Comparison of ENCODE assay signal across 16 cellular contexts in the genomic region with DNA sequence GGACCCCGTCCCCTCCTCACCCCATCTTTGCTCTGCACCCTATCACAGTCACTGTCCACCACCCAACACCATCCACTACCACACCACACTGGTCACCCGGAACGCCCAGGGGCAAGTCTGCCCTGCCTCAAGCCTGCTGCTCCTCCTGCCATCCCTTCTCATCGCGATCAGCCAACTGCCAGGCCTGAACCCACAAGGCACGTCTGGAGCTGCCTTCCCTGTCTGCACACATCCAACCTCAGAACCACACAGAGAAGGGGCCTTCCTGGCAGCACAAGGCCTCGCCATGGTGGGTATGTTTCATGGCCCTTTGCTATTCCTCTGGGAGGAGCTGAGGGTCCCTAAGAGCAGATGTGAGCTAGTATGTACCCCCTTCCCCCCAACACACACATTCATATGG. TPM values are rescaled to one million over a fixed set of nuclear protein-coding genes. Genes with fewer than 3 reads are reported as not detected.
DNase-seq lines count a peak whose midpoint lies in the region; ATAC-seq, FAIRE-seq and TF ChIP-seq lines count a peak whose summit lies in the region.
"Had no signal": no experiment of that assay in that cellular context is flagged by ENCODE, and none has a peak within 500 bp of the region (broad histone marks: within the 10 kb centered on the region; RNA-seq: fewer than 3 reads in every experiment).

No MANE protein-coding gene starts in this region.

- H3K23ac ChIP-seq in H1 (ENCODE audit: insufficient read length) (no peak overlapping the region), neuronal stem cell (ENCODE audit: low read depth, low read length, poor library complexity) (no peak overlapping the region)

- CTCF ChIA-PET in H1 (lab: Charles Lee; ENCODE audit: partially characterized antibody), result interaction anchor here (1.0 to 33.0 kb wide), 12 partner anchors 13 to 173 kb away, joined by 3 to 984 read pairs (median 4); no protein-coding TSS in a partner anchor

- H3K36me3 Mint-ChIP-seq in activated T-helper 1 cell treated with anti-CD3 and anti-CD28 coated beads, Interleukin-12 subunit alpha, Interleukin-12 subunit beta, Interleukin-2, Interleukin-4 antibody, amounts not matched to agents 30 ng/mL and 10 ng/mL and 1 ng/mL, durations not matched to agents 14 hours and 24 hours and 36 hours (ENCODE audit: low read depth), result no peaks in the 10 kb centered on the region

- H3K27me3 ChIP-seq in BLaER1 treated with 17β-estradiol and CSF1 and Interleukin-3, amounts not matched to agents 10 nM and 100 nM, result no peaks in the 10 kb centered on the region
- H3K27me3 ChIP-seq in H1 (replicated peaks in 1 of 4; ENCODE audit: control insufficient read depth in 3 of 4, extremely low read depth in 1 of 4, insufficient read depth in 3 of 4, low read length in 3 of 4), result peaks cover 0 to 21% (median 11%) of the 10 kb centered on the region in 4 experiments; a peak in 6 of 7 replicates
- peaks cover 0 to 52% (median 0%) of the 10 kb centered on the region in 3 experiments for H3K27me3 ChIP-seq in neuronal stem cell (ENCODE audit: control insufficient read depth in 3 of 3, insufficient read depth in 3 of 3, low read depth in 1 of 3, low read length in 3 of 3)

- no peak for TF ChIP-seq EP300 in H1 (IDR thresholded peaks at IDR 0.05; ENCODE audit: borderline replicate concordance in 1 of 2, low read depth in 2 of 2, low read length in 2 of 2)

- H3K79me1 ChIP-seq in H1 (ENCODE audit: low read depth, low read length), result no peaks in the 10 kb centered on the region
- H3K79me1 ChIP-seq in neuronal stem cell (ENCODE audit: low read depth, low read length), result no peaks in the 10 kb centered on the region

- peak overlapping the region; percentile 35; the same call in 1 of the 2 replicates for H2BK12ac ChIP-seq in H1 (ENCODE audit: low read depth, low read length)
- peak overlapping the region; percentile 36 for H2BK12ac ChIP-seq in neuronal stem cell (ENCODE audit: low read length)

- H3K14ac ChIP-seq in H1 (ENCODE audit: insufficient read length) (no peak overlapping the region), neuronal stem cell (ENCODE audit: low read length) (peak overlapping the region; percentile 79)

- H2AK5ac ChIP-seq in H1 (ENCODE audit: low read depth, low read length) (0 out of 2 replicates have a peak overlapping the region, but pooled peaks have one; percentile 24), neuronal stem cell (ENCODE audit: low read depth, low read length) (peak overlapping the region; percentile 77)

- no peak for TF ChIP-seq RAD21 in H1 (IDR thresholded peaks at IDR 0.05 in 1 of 2, conservative IDR thresholded peaks at IDR 0.05 in 1 of 2; ENCODE audit: low read depth in 2 of 2, low read length in 2 of 2)

- no peak for DNase-seq in activated T-helper 1 cell treated with anti-CD3 and anti-CD28 coated beads, Interleukin-12 subunit alpha, Interleukin-12 subunit beta, Interleukin-2, Interleukin-4 antibody, amounts not matched to agents 30 ng/mL and 10 ng/mL and 1 ng/mL, durations not matched to agents 14 hours and 24 hours and 36 hours (ENCODE audit: low spot score)
- DNase-seq in H1 (ENCODE audit: low read depth in 1 of 2, low spot score in 2 of 2), result no peak
- DNase-seq in neuronal stem cell (ENCODE audit: low spot score), result no peak
- DNase-seq in GM12891 (ENCODE audit: insufficient read length, low spot score), result no peak
- no peak for DNase-seq in foreskin fibroblast
- no peak for DNase-seq in NCI-H2171 treated with DMSO at 0.1 percent for 48 hours (lab: John Stamatoyannopoulos, UW)
- DNase-seq: COR-L47, DMS153, H9, NCI-H1105 treated with DMSO at 0.1 percent for 48 hours, NCI-H187 treated with DMSO at 0.1 percent for 48 hours, NCI-H446 treated with DMSO at 0.1 percent for 48 hours, NCI-H748 treated with DMSO at 0.1 percent for 48 hours, OCI-M1 had no signal

- WGBS in H1 (ENCODE audit: extremely low coverage in 1 of 2, insufficient coverage in 1 of 2, insufficient read length in 1 of 2, insufficient replicate concordance in 2 of 2, low coverage in 1 of 2, low lambda C conversion rate in 2 of 2, missing lambda C conversion rate in 1 of 2), 2 experiments, result 86% methylated on average over 7 of the region's 7 CpGs; no CpG with 5 or more reads in 1 of the 2 experiments
- WGBS in neuronal stem cell (ENCODE audit: extremely low coverage in 2 of 2, insufficient read length in 2 of 2, insufficient replicate concordance in 1 of 2), 2 donors, result no CpG with 5 or more reads among the region's 7 CpGs

- H2BK5ac ChIP-seq in H1 (ENCODE audit: low read depth, low read length), result no peak overlapping the region; the same call in 1 of the 2 replicates
- H2BK5ac ChIP-seq in neuronal stem cell (ENCODE audit: low read length), result no peak overlapping the region

- TF ChIP-seq CTCF in H1 (IDR thresholded peaks at IDR 0.05; ENCODE audit: control extremely low read depth in 1 of 3, insufficient read depth in 1 of 3, low read depth in 1 of 3, low read length in 3 of 3) (no peak), foreskin fibroblast (IDR thresholded peaks at IDR 0.05; ENCODE audit: low read depth, low read length) (no peak)

- H2AFZ ChIP-seq in H1 (ENCODE audit: low read length) (no peak overlapping the region), neuronal stem cell (ENCODE audit: low read length) (no peak overlapping the region)

- intact Hi-C loops in activated T-helper 1 cell treated with anti-CD3 and anti-CD28 coated beads, Interleukin-12 subunit alpha, Interleukin-12 subunit beta, Interleukin-2, Interleukin-4 antibody, amounts not matched to agents 30 ng/mL and 10 ng/mL and 1 ng/mL, durations not matched to agents 14 hours and 24 hours and 36 hours (cut with micrococcal nuclease), result loop anchor here (5.0 to 10.0 kb wide), 6 partner anchors 387 to 1705 kb away; partner anchors contain the start of genes C3orf18, CYB561D2, GNL3 and HEMK1

- TF ChIP-seq POLR2A in H1 (IDR thresholded peaks at IDR 0.05; ENCODE audit: control extremely low read depth in 1 of 2, low read depth in 2 of 2, low read length in 2 of 2) (no peak), GM12891 (IDR thresholded peaks at IDR 0.05; ENCODE audit: low read depth, low read length) (no peak)

- no peak overlapping the region for H2BK20ac ChIP-seq in H1 (ENCODE audit: low read length)

- POLR2A ChIA-PET in H1 (lab: Charles Lee; ENCODE audit: partially characterized antibody), result interaction anchor here (0.7 to 4.1 kb wide), 8 partner anchors 25 to 70 kb away, joined by 3 to 24 read pairs (median 3); partner anchors contain the start of gene RPL29

- no peaks in the 10 kb centered on the region for H3K36me3 ChIP-seq in BLaER1 treated with 17β-estradiol and CSF1 and Interleukin-3, amounts not matched to agents 10 nM and 100 nM
- H3K36me3 ChIP-seq in H1 (ENCODE audit: control insufficient read depth in 2 of 4, insufficient read depth in 4 of 4, low read length in 3 of 4) (no peaks in the 10 kb centered on the region), neuronal stem cell (replicated peaks in 1 of 2; ENCODE audit: control insufficient read depth in 2 of 2, insufficient read depth in 2 of 2, low read length in 2 of 2) (no peaks in the 10 kb centered on the region)

- H2BK120ac ChIP-seq in H1 (replicated peaks; ENCODE audit: low read depth, low read length) (no peak overlapping the region), neuronal stem cell (ENCODE audit: low read depth, low read length) (no peak overlapping the region)

- no peak overlapping the region for H3K4me3 ChIP-seq in BLaER1 treated with 17β-estradiol and CSF1 and Interleukin-3, amounts not matched to agents 10 nM and 100 nM
- H3K4me3 ChIP-seq in H1 (ENCODE audit: extremely low read depth in 1 of 4, insufficient read depth in 2 of 4, low read depth in 3 of 4, low read length in 4 of 4) (no peak overlapping the region), neuronal stem cell (ENCODE audit: low read length in 2 of 2) (no peak overlapping the region), foreskin fibroblast (ENCODE audit: low read depth in 1 of 2, low read length in 2 of 2) (no peak overlapping the region)

- 0 out of 22 replicates have a peak overlapping the region, but pooled peaks of 2 of the 11 experiments have one; percentile 4 to 8 for H3K9ac ChIP-seq in BLaER1 treated with 17β-estradiol and CSF1 and Interleukin-3, amounts not matched to agents 10 nM and 100 nM
- H3K9ac ChIP-seq in H1 (replicated peaks in 1 of 4; ENCODE audit: extremely low read depth in 1 of 4, low read depth in 3 of 4, low read length in 3 of 4) (no peak overlapping the region), neuronal stem cell (ENCODE audit: low read depth, low read length, poor library complexity) (no peak overlapping the region)

- H3K79me2 ChIP-seq in H1 (ENCODE audit: control insufficient read depth in 1 of 2, insufficient read depth in 2 of 2, low read length in 2 of 2), result no peaks in the 10 kb centered on the region

- FAIRE-seq in H1 (lab: Jason Lieb, UNC) (no peak), GM12891 (lab: Jason Lieb, UNC) (no peak)

- peaks cover 2% of the 10 kb centered on the region for H3K27me3 Mint-ChIP-seq in activated T-helper 1 cell treated with anti-CD3 and anti-CD28 coated beads, Interleukin-12 subunit alpha, Interleukin-12 subunit beta, Interleukin-2, Interleukin-4 antibody, amounts not matched to agents 30 ng/mL and 10 ng/mL and 1 ng/mL, durations not matched to agents 14 hours and 24 hours and 36 hours (ENCODE audit: insufficient read depth)

- peaks cover 19% of the 10 kb centered on the region for H3K23me2 ChIP-seq in H1 (ENCODE audit: low read depth, low read length)

- ATAC-seq in GM19397 (IDR thresholded peaks at IDR 0.05; ENCODE audit: unreplicated experiment), result no peak

- H3K56ac ChIP-seq in H1 (replicated peaks; ENCODE audit: insufficient read length, low read depth, low read length), result no peak overlapping the region

- no peak overlapping the region; a peak in 1 of 22 replicates for H3K27ac ChIP-seq in BLaER1 treated with 17β-estradiol and CSF1 and Interleukin-3, amounts not matched to agents 10 nM and 100 nM
- H3K27ac ChIP-seq in H1 (ENCODE audit: low read depth, low read length), result no peak overlapping the region
- H3K27ac ChIP-seq in neuronal stem cell (replicated peaks; ENCODE audit: low read length), result no peak overlapping the region

- H3K4me2 ChIP-seq in BLaER1 treated with 17β-estradiol and CSF1 and Interleukin-3, amounts not matched to agents 10 nM and 100 nM, result peak overlapping the region; percentile 88 to 99 (median 97); a peak in 20 of 22 replicates
- H3K4me2 ChIP-seq in H1 (ENCODE audit: insufficient read depth in 1 of 2, low read depth in 2 of 2, low read length in 2 of 2), result no peak overlapping the region
- no peak overlapping the region for H3K4me2 ChIP-seq in neuronal stem cell (ENCODE audit: insufficient read depth, low read length, poor library complexity, severe bottlenecking)

- H3K4me1 ChIP-seq in BLaER1 treated with 17β-estradiol and CSF1 and Interleukin-3, amounts not matched to agents 10 nM and 100 nM, result peaks cover 38 to 70% (median 57%) of the 10 kb centered on the region in 10 experiments
- H3K4me1 ChIP-seq in H1 (replicated peaks in 1 of 4; ENCODE audit: control insufficient read depth in 3 of 4, insufficient read depth in 4 of 4, low read length in 3 of 4) (peaks cover 0 to 16% (median 8%) of the 10 kb centered on the region in 4 experiments; a peak in 6 of 7 replicates), neuronal stem cell (ENCODE audit: control insufficient read depth in 2 of 2, insufficient read depth in 1 of 2, low read depth in 1 of 2, low read length in 2 of 2) (peaks cover 8 to 12% of the 10 kb centered on the region in 2 donors)

- H4K91ac ChIP-seq in H1 (replicated peaks; ENCODE audit: insufficient read length, low read length), result no peak overlapping the region
- no peak overlapping the region for H4K91ac ChIP-seq in neuronal stem cell (ENCODE audit: low read depth, low read length, poor library complexity)

- H3K27ac Mint-ChIP-seq in activated T-helper 1 cell treated with anti-CD3 and anti-CD28 coated beads, Interleukin-12 subunit alpha, Interleukin-12 subunit beta, Interleukin-2, Interleukin-4 antibody, amounts not matched to agents 30 ng/mL and 10 ng/mL and 1 ng/mL, durations not matched to agents 14 hours and 24 hours and 36 hours, result peak overlapping the region; percentile 70
- H3K27ac Mint-ChIP-seq: H9 had no signal

- no peak overlapping the region for H3K4me3 Mint-ChIP-seq in activated T-helper 1 cell treated with anti-CD3 and anti-CD28 coated beads, Interleukin-12 subunit alpha, Interleukin-12 subunit beta, Interleukin-2, Interleukin-4 antibody, amounts not matched to agents 30 ng/mL and 10 ng/mL and 1 ng/mL, durations not matched to agents 14 hours and 24 hours and 36 hours

- H3K4ac ChIP-seq in H1 (replicated peaks; ENCODE audit: insufficient read length, low read depth, low read length), result peak overlapping the region; percentile 33
- no peak overlapping the region for H3K4ac ChIP-seq in neuronal stem cell (ENCODE audit: low read length)

- H3K9me3 Mint-ChIP-seq in activated T-helper 1 cell treated with anti-CD3 and anti-CD28 coated beads, Interleukin-12 subunit alpha, Interleukin-12 subunit beta, Interleukin-2, Interleukin-4 antibody, amounts not matched to agents 30 ng/mL and 10 ng/mL and 1 ng/mL, durations not matched to agents 14 hours and 24 hours and 36 hours, result no peaks in the 10 kb centered on the region
- H3K9me3 Mint-ChIP-seq: H9 had no signal

- H3K18ac ChIP-seq in H1 (ENCODE audit: extremely low read depth, low read length) (no peak overlapping the region), neuronal stem cell (ENCODE audit: low read length) (no peak overlapping the region)

- H4K20me1 ChIP-seq in BLaER1 treated with 17β-estradiol and CSF1 and Interleukin-3, amounts not matched to agents 10 nM and 100 nM, result peaks cover 0 to 10% (median under 1%) of the 10 kb centered on the region in 11 experiments; a peak in 10 of 22 replicates
- H4K20me1 ChIP-seq in H1 (replicated peaks in 1 of 2; ENCODE audit: control insufficient read depth in 1 of 2, insufficient read depth in 2 of 2, low read length in 2 of 2), result peaks cover 0 to 2% of the 10 kb centered on the region in 2 experiments

- H2BK15ac ChIP-seq in H1 (ENCODE audit: low read length) (no peak overlapping the region), neuronal stem cell (ENCODE audit: low read length) (peak overlapping the region; percentile 37)

- H4K8ac ChIP-seq in H1 (ENCODE audit: extremely low read depth, insufficient read depth, low read length) (no peak overlapping the region), neuronal stem cell (ENCODE audit: low read depth, low read length) (no peak overlapping the region)

- H3K4me1 Mint-ChIP-seq in activated T-helper 1 cell treated with anti-CD3 and anti-CD28 coated beads, Interleukin-12 subunit alpha, Interleukin-12 subunit beta, Interleukin-2, Interleukin-4 antibody, amounts not matched to agents 30 ng/mL and 10 ng/mL and 1 ng/mL, durations not matched to agents 14 hours and 24 hours and 36 hours (ENCODE audit: low read depth), result peaks cover 15% of the 10 kb centered on the region

- H3K9me3 ChIP-seq in BLaER1 treated with 17β-estradiol and CSF1 and Interleukin-3, amounts not matched to agents 10 nM and 100 nM (replicated peaks in 1 of 11), result no peaks in the 10 kb centered on the region
- H3K9me3 ChIP-seq in H1 (ENCODE audit: insufficient read depth in 2 of 2, low read depth in 1 of 2, low read length in 1 of 2) (no peaks in the 10 kb centered on the region), neuronal stem cell (replicated peaks in 1 of 2; ENCODE audit: control insufficient read depth in 2 of 2, insufficient read depth in 1 of 2, low read depth in 1 of 2, low read length in 2 of 2) (no peaks in the 10 kb centered on the region)

- no peak overlapping the region for H4K5ac ChIP-seq in H1 (ENCODE audit: insufficient read length, low read depth, low read length)

RNA-seq across cellular contexts. Expression of gene DUSP7, which starts 3.4 kb away (rescaled TPM):
- 35.4 and 37.4 TPM in 2 replicates for total RNA-seq in activated T-helper 1 cell treated with anti-CD3 and anti-CD28 coated beads, Interleukin-12 subunit alpha, Interleukin-12 subunit beta, Interleukin-2, Interleukin-4 antibody, amounts not matched to agents 30 ng/mL and 10 ng/mL and 1 ng/mL, durations not matched to agents 14 hours and 24 hours and 36 hours
- 19.4 and 20.5 TPM in 2 replicates for total RNA-seq in H1 (2021; fragmentation: NEBNext Ultra II Directional; extraction: Animal tissue kit (Norgen Biotek cat#: 25700))
- 24.9 and 32.1 TPM in 2 replicates for polyA plus RNA-seq in H1 (2011; rRNA removed)
- 17.8 TPM for polyA plus RNA-seq in H1 (2011; cell fraction: cytosol; rRNA removed)
- 17.4 TPM for polyA plus RNA-seq in H1 (2011; cell fraction: nucleus; rRNA removed)
- polyA plus RNA-seq in H1 (2012, experiment 1 of 2), result 9.6 to 11.4 TPM (median 11.0 TPM) in 4 replicates
- 11.4 TPM for polyA plus RNA-seq in H1 (2012, experiment 2 of 2)
- polyA plus RNA-seq in H1 (2013, experiment 1 of 2), result 10.2 TPM
- polyA plus RNA-seq in H1 (2013, experiment 2 of 2), result 11.0 TPM
- 19.6 and 30.2 TPM in 2 replicates for polyA minus RNA-seq in H1 (2011; rRNA and poly(A)+ RNA removed)
- polyA minus RNA-seq in H1 (2011; cell fraction: cytosol; rRNA and poly(A)+ RNA removed), result 18.8 TPM
- 18.1 TPM for polyA minus RNA-seq in H1 (2011; cell fraction: nucleus; rRNA and poly(A)+ RNA removed)
- 13.5 TPM for polyA plus RNA-seq in neuronal stem cell (2013, experiment 1 of 2)
- 13.8 TPM for polyA plus RNA-seq in neuronal stem cell (2013, experiment 2 of 2)
- 4.1 TPM for polyA plus RNA-seq in GM12891 (2012; ENCODE audit: low read depth, missing spikeins)

Comparison
In these comparisons a context has a peak if more than half of its experiments do, and no peak if none do; other contexts are left out.
1. H3K4me2 ChIP-seq: peak in BLaER1 treated with 17β-estradiol and CSF1 and Interleukin-3, amounts not matched to agents 10 nM and 100 nM (11 of 11); none in H1 (0 of 2) and neuronal stem cell (single experiment).